Comparison of ENCODE assay signal across 9 cellular contexts in the genomic region with DNA sequence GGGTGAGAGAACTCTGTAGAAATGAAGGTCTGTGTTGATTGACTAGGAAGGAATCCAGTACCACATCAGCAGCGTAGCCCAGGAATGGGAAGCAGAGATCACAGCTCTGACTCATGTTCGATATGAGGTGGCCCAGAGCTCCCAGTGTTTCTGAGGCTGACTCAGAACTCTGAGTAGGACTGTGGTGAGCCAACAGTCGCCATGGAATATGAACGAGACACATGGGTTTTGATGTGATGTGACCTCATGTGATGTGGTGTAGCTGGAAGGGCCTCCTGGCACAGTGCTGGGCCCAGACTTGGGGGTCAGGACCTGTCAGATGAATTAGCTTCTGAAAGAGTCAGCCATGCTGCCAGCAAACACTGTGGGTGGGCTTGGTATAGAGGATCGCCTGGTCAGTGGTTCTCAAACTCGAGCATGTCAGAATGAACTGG.
DNase-seq lines count a peak whose midpoint lies in the region; ATAC-seq, FAIRE-seq and TF ChIP-seq lines count a peak whose summit lies in the region.
"Had no signal": no experiment of that assay in that cellular context is flagged by ENCODE, and none has a peak within 500 bp of the region (broad histone marks: within the 10 kb centered on the region; RNA-seq: fewer than 3 reads in every experiment).

No MANE protein-coding gene starts in this region.

- H3K27me3 ChIP-seq in astrocyte (ENCODE audit: insufficient read depth, low read length) (no peaks in the 10 kb centered on the region), mesenchymal stem cell (ENCODE audit: control insufficient read depth in 1 of 2, insufficient read depth in 1 of 2, low read length in 2 of 2) (no peaks in the 10 kb centered on the region), right lobe of liver (no peaks in the 10 kb centered on the region)

- H2BK5ac ChIP-seq in mesenchymal stem cell (ENCODE audit: low read depth, low read length, poor library complexity, severe bottlenecking), result no peak overlapping the region

- no peaks in the 10 kb centered on the region for H3K9me3 Mint-ChIP-seq in astrocyte (ENCODE audit: unreplicated experiment)

- H3K9ac ChIP-seq in astrocyte (ENCODE audit: low read length) (peak overlapping the region; percentile 62), mesenchymal stem cell (ENCODE audit: low read length) (peak overlapping the region; percentile 71)

- H3K4ac ChIP-seq in mesenchymal stem cell (ENCODE audit: low read depth in 1 of 2, low read length in 2 of 2), result no peak overlapping the region

- H3K4me1 Mint-ChIP-seq in astrocyte (ENCODE audit: low read depth, unreplicated experiment), result peaks cover 6% of the 10 kb centered on the region

- TF ChIP-seq CTCF in astrocyte (IDR thresholded peaks at IDR 0.05; ENCODE audit: insufficient read depth, low read depth, low read length), result no peak
- TF ChIP-seq CTCF in right lobe of liver (IDR thresholded peaks at IDR 0.05), result no peak

- H3K23ac ChIP-seq in mesenchymal stem cell (ENCODE audit: low read length in 2 of 2), result no peak overlapping the region

- H2BK15ac ChIP-seq in mesenchymal stem cell (ENCODE audit: low read depth, poor library complexity, severe bottlenecking), result no peak overlapping the region

- no peaks in the 10 kb centered on the region for H3K36me3 Mint-ChIP-seq in astrocyte (ENCODE audit: low read depth, unreplicated experiment)

- ATAC-seq in right lobe of liver, result no peak
- ATAC-seq in GM21737 (IDR thresholded peaks at IDR 0.05; ENCODE audit: unreplicated experiment), result no peak
- ATAC-seq in HG03159 (IDR thresholded peaks at IDR 0.05; ENCODE audit: unreplicated experiment), result no peak

- no peaks in the 10 kb centered on the region for H3K27me3 Mint-ChIP-seq in astrocyte (ENCODE audit: low read depth, unreplicated experiment)

- H2BK120ac ChIP-seq in mesenchymal stem cell (ENCODE audit: low read depth, low read length), result no peak overlapping the region

- H3K4me1 ChIP-seq in astrocyte (ENCODE audit: insufficient read depth, low read length) (peaks cover 19% of the 10 kb centered on the region), mesenchymal stem cell (ENCODE audit: control insufficient read depth, insufficient read depth, low read depth, low read length) (peaks cover 4% of the 10 kb centered on the region), right lobe of liver (no peaks in the 10 kb centered on the region)

- FAIRE-seq in astrocyte (lab: Jason Lieb, UNC), result peak; percentile 94

- intact Hi-C loops in right lobe of liver (cut with DNase I), result no loop called here

- H3K14ac ChIP-seq in mesenchymal stem cell (ENCODE audit: low read length in 2 of 2), result no peak overlapping the region

- peak overlapping the region; percentile 85 for H3K27ac Mint-ChIP-seq in astrocyte (ENCODE audit: unreplicated experiment)

- H3K4me3 ChIP-seq in astrocyte (ENCODE audit: insufficient read depth, low read depth, low read length), result no peak overlapping the region
- H3K4me3 ChIP-seq in mesenchymal stem cell (ENCODE audit: insufficient read depth in 1 of 2, low read depth in 1 of 2, low read length in 2 of 2), result no peak overlapping the region
- H3K4me3 ChIP-seq in right lobe of liver, result no peak overlapping the region

- no peaks in the 10 kb centered on the region for H3K9me3 ChIP-seq in astrocyte (ENCODE audit: insufficient read depth, low read depth, low read length)
- no peaks in the 10 kb centered on the region for H3K9me3 ChIP-seq in mesenchymal stem cell (ENCODE audit: control insufficient read depth, low read length)
- no peaks in the 10 kb centered on the region for H3K9me3 ChIP-seq in right lobe of liver

- DNase-seq in AG08396 (ENCODE audit: low spot score) (peak; percentile 85), HCEC 1CT (peak; percentile 96), astrocyte (ENCODE audit: low read depth) (peak; percentile 99), mesenchymal stem cell (peak; percentile 7), HUDEP-2 (lab: John Stamatoyannopoulos, UW; ENCODE audit: unreplicated experiment in 76 of 76) (no peak), right lobe of liver (no peak)
- DNase-seq: activated CD4-positive, CD25-positive, alpha-beta regulatory T cell had no signal

- H3K18ac ChIP-seq in mesenchymal stem cell (ENCODE audit: low read depth in 1 of 2, low read length in 2 of 2), result no peak overlapping the region

- no peaks in the 10 kb centered on the region for H4K20me1 ChIP-seq in astrocyte (ENCODE audit: insufficient read depth, low read length)

- H3K27ac ChIP-seq in astrocyte (ENCODE audit: low read depth, low read length) (peak overlapping the region; percentile 91), mesenchymal stem cell (ENCODE audit: low read length, poor library complexity, severe bottlenecking) (peak overlapping the region; percentile 25), right lobe of liver (no peak overlapping the region)

- no peak overlapping the region for H2BK12ac ChIP-seq in mesenchymal stem cell (ENCODE audit: low read length in 2 of 2)

- 34% methylated on average over 6 of the region's 6 CpGs for WGBS in mesenchymal stem cell
- 49% methylated on average over 6 of the region's 6 CpGs for WGBS in right lobe of liver (ENCODE audit: insufficient coverage, low coverage, low lambda C conversion rate, missing lambda C conversion rate)

- no peak overlapping the region for H3K4me3 Mint-ChIP-seq in astrocyte (ENCODE audit: unreplicated experiment)

- no peak overlapping the region for H2AK5ac ChIP-seq in mesenchymal stem cell (ENCODE audit: low read length, severe bottlenecking)

- no peak overlapping the region for H2AFZ ChIP-seq in astrocyte (ENCODE audit: low read depth, low read length)
- H2AFZ ChIP-seq in mesenchymal stem cell (ENCODE audit: low read depth, low read length), result no peak overlapping the region

- no peak overlapping the region for H4K8ac ChIP-seq in mesenchymal stem cell (ENCODE audit: low read length)

- H3K36me3 ChIP-seq in astrocyte (ENCODE audit: insufficient read depth, low read length) (no peaks in the 10 kb centered on the region), mesenchymal stem cell (ENCODE audit: control insufficient read depth in 1 of 2, insufficient read depth in 2 of 2, low read depth in 1 of 2, low read length in 2 of 2) (no peaks in the 10 kb centered on the region), right lobe of liver (no peaks in the 10 kb centered on the region)

- no peaks in the 10 kb centered on the region for H3K79me1 ChIP-seq in mesenchymal stem cell (replicated peaks; ENCODE audit: low read length, poor library complexity, severe bottlenecking)

- peak overlapping the region; percentile 54 for H3K4me2 ChIP-seq in astrocyte (ENCODE audit: low read length)
- H3K4me2 ChIP-seq in mesenchymal stem cell (ENCODE audit: low read length, poor library complexity, severe bottlenecking), result no peak overlapping the region

- H4K91ac ChIP-seq in mesenchymal stem cell (ENCODE audit: low read length), result no peak overlapping the region

- no peak for TF ChIP-seq POLR2A in right lobe of liver (IDR thresholded peaks at IDR 0.05)

- H3K79me2 ChIP-seq in astrocyte (ENCODE audit: insufficient read depth, low read length), result no peaks in the 10 kb centered on the region

Comparison
In these comparisons a context has a peak if more than half of its experiments do, and no peak if none do; other contexts are left out.
1. DNase-seq: peak in AG08396 (single experiment), HCEC 1CT (single experiment), astrocyte (single experiment) and mesenchymal stem cell (single experiment); none in HUDEP-2 (0 of 76) and right lobe of liver (0 of 3).
2. H3K27ac ChIP-seq: peak in astrocyte (single experiment) and mesenchymal stem cell (single experiment); none in right lobe of liver (0 of 3).